18 cellular contexts compared by ENCODE assay signal in the genomic region with DNA sequence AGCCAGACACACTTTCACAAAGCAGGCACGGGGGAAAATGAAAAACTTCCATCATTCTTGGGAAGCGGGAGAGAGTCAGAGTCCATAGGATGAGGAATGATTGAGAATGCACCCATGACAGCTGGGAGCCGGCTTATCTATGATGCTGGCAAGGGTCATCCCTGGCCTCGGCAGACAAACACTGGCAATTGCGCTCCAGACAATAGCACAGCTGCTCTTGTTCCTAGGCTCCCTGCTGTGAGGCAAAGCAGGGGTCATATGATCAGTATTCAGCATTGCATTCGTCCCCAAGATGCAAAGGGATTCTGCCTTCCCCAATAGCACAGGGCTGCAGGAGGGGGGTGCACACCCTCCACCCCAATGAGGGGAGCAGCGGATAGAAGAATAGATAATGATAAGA. TPM values are rescaled to one million over a fixed set of nuclear protein-coding genes. Genes with fewer than 3 reads are reported as not detected.
DNase-seq lines count a peak whose midpoint lies in the region; ATAC-seq and TF ChIP-seq lines count a peak whose summit lies in the region.
"Had no signal": no experiment of that assay in that cellular context is flagged by ENCODE, and none has a peak within 500 bp of the region (broad histone marks: within the 10 kb centered on the region; RNA-seq: fewer than 3 reads in every experiment).

No MANE protein-coding gene starts in this region.

- no peak for DNase-seq in natural killer cell
- no peak for DNase-seq in natural killer cell treated with Interleukin-12 subunit alpha and Interleukin-12 subunit beta and Interleukin-15 and Interleukin-18, amount 100 ng/mL, for 72 hours (ENCODE audit: low spot score)
- peak; percentile 4 for DNase-seq in NCI-H748 treated with DMSO at 0.1 percent for 48 hours (lab: John Stamatoyannopoulos, UW)
- DNase-seq in iPS-NIHi11 (ENCODE audit: low spot score): peak; percentile 29
- DNase-seq in thyroid gland: no peak
- no peak for DNase-seq in NCI-H226
- DNase-seq in coronary artery (ENCODE audit: low spot score): no peak
- no peak for DNase-seq in stimulated activated CD8-positive, alpha-beta memory T cell treated with anti-CD3 and anti-CD28 coated beads, Interleukin-4, amount 100 ng/mL, for 48 hours
- DNase-seq: amniotic stem cell; CD4-positive, alpha-beta T cell; Karpas-422; mesenchymal stem cell; NCI-H1105; psoas muscle; Right ventricle myocardium superior; spleen had no signal

- H3K9me3 ChIP-seq in thyroid gland: no peaks in the 10 kb centered on the region
- H3K9me3 ChIP-seq: psoas muscle, suprapubic skin, vagina had no signal

- intact Hi-C loops in natural killer cell (cut with micrococcal nuclease): no loop called here
- intact Hi-C loops in thyroid gland (cut with DNase I): no loop called here

- no peaks in the 10 kb centered on the region for H3K36me3 ChIP-seq in thyroid gland
- H3K36me3 ChIP-seq: suprapubic skin, vagina had no signal

- peaks cover 48 to 86% of the 10 kb centered on the region in 2 donors for H3K4me1 ChIP-seq in thyroid gland

- no peaks in the 10 kb centered on the region for H3K9me3 Mint-ChIP-seq in natural killer cell
- no peaks in the 10 kb centered on the region for H3K9me3 Mint-ChIP-seq in natural killer cell treated with Interleukin-12 subunit alpha and Interleukin-12 subunit beta and Interleukin-15 and Interleukin-18, amount 100 ng/mL, for 72 hours

- H3K4me1 Mint-ChIP-seq in natural killer cell: peaks cover 96 to 99% of the 10 kb centered on the region in 2 donors
- H3K4me1 Mint-ChIP-seq in natural killer cell treated with Interleukin-12 subunit alpha and Interleukin-12 subunit beta and Interleukin-15 and Interleukin-18, amount 100 ng/mL, for 72 hours (ENCODE audit: low read depth in 2 of 2): peaks cover 71 to 75% of the 10 kb centered on the region in 2 donors

- ATAC-seq in natural killer cell: no peak
- no peak for ATAC-seq in natural killer cell treated with Interleukin-12 subunit alpha and Interleukin-12 subunit beta and Interleukin-15 and Interleukin-18, amount 100 ng/mL, for 72 hours
- ATAC-seq: psoas muscle had no signal

- no peaks in the 10 kb centered on the region for H3K27me3 ChIP-seq in thyroid gland
- H3K27me3 ChIP-seq: spleen, suprapubic skin, vagina had no signal

- no peaks in the 10 kb centered on the region for H3K27me3 Mint-ChIP-seq in natural killer cell (ENCODE audit: low read depth in 2 of 2)
- H3K27me3 Mint-ChIP-seq in natural killer cell treated with Interleukin-12 subunit alpha and Interleukin-12 subunit beta and Interleukin-15 and Interleukin-18, amount 100 ng/mL, for 72 hours: no peaks in the 10 kb centered on the region

- no peak overlapping the region for H3K4me3 Mint-ChIP-seq in natural killer cell
- no peak overlapping the region for H3K4me3 Mint-ChIP-seq in natural killer cell treated with Interleukin-12 subunit alpha and Interleukin-12 subunit beta and Interleukin-15 and Interleukin-18, amount 100 ng/mL, for 72 hours
- H3K4me3 Mint-ChIP-seq: CD4-positive, alpha-beta T cell had no signal

- peak overlapping the region in 2 of 3 donors; percentile 34 to 56 for H3K27ac ChIP-seq in thyroid gland
- H3K27ac ChIP-seq in coronary artery: no peak overlapping the region
- H3K27ac ChIP-seq: psoas muscle, suprapubic skin, vagina had no signal

- H3K27ac Mint-ChIP-seq in natural killer cell: peak overlapping the region; percentile 13 to 45
- H3K27ac Mint-ChIP-seq in natural killer cell treated with Interleukin-12 subunit alpha and Interleukin-12 subunit beta and Interleukin-15 and Interleukin-18, amount 100 ng/mL, for 72 hours: peak overlapping the region in 1 of 2 donors; percentile 41
- H3K27ac Mint-ChIP-seq: CD4-positive, alpha-beta T cell had no signal

- TF ChIP-seq CTCF in natural killer cell (IDR thresholded peaks at IDR 0.05): no peak
- TF ChIP-seq CTCF in thyroid gland (IDR thresholded peaks at IDR 0.05): no peak
- no peak for TF ChIP-seq CTCF in coronary artery (IDR thresholded peaks at IDR 0.05)

- H3K4me3 ChIP-seq in thyroid gland (replicated peaks in 1 of 3) (no peak overlapping the region), coronary artery (no peak overlapping the region)
- H3K4me3 ChIP-seq: psoas muscle, spleen, suprapubic skin, vagina had no signal

- no peak for TF ChIP-seq POLR2A in thyroid gland (IDR thresholded peaks at IDR 0.05)

- H3K36me3 Mint-ChIP-seq in natural killer cell: no peaks in the 10 kb centered on the region
- no peaks in the 10 kb centered on the region for H3K36me3 Mint-ChIP-seq in natural killer cell treated with Interleukin-12 subunit alpha and Interleukin-12 subunit beta and Interleukin-15 and Interleukin-18, amount 100 ng/mL, for 72 hours

- 83 to 94% methylated on average over 7 of the region's 7 CpGs for whole genome bisulfite sequencing in thyroid gland, 2 donors

RNA-seq across cellular contexts. Expression of a gene that starts 33.0 kb away (rescaled TPM):
- total RNA-seq in natural killer cell (10 to 100 TPM; 37.4 to 54.8 (median 38.5) TPM), thyroid gland (10 to 100 TPM; 33.6 to 79.0 (median 50.0) TPM)
- total RNA-seq in natural killer cell treated with Interleukin-12 subunit alpha and Interleukin-12 subunit beta and Interleukin-15 and Interleukin-18, amount 100 ng/mL, for 72 hours: 10 to 100 TPM in 1 of 2 donors, 1 to 10 TPM in 1; 5.1 to 13.3 TPM

Comparison
In these comparisons a context has a peak if more than half of its experiments do, and no peak if none do; other contexts are left out.
1. DNase-seq: peak in NCI-H748 treated with DMSO at 0.1 percent for 48 hours (single experiment) and iPS-NIHi11 (single experiment); none in natural killer cell (single experiment), natural killer cell treated with Interleukin-12 subunit alpha and Interleukin-12 subunit beta and Interleukin-15 and Interleukin-18, amount 100 ng/mL, for 72 hours (single experiment), thyroid gland (0 of 2), NCI-H226 (single experiment), coronary artery (single experiment) and stimulated activated CD8-positive, alpha-beta memory T cell treated with anti-CD3 and anti-CD28 coated beads, Interleukin-4, amount 100 ng/mL, for 48 hours (single experiment).
2. H3K27ac ChIP-seq: peak in thyroid gland (2 of 3); none in coronary artery (0 of 2).